Comparison of ENCODE assay signal across 9 cellular contexts in the genomic region with DNA sequence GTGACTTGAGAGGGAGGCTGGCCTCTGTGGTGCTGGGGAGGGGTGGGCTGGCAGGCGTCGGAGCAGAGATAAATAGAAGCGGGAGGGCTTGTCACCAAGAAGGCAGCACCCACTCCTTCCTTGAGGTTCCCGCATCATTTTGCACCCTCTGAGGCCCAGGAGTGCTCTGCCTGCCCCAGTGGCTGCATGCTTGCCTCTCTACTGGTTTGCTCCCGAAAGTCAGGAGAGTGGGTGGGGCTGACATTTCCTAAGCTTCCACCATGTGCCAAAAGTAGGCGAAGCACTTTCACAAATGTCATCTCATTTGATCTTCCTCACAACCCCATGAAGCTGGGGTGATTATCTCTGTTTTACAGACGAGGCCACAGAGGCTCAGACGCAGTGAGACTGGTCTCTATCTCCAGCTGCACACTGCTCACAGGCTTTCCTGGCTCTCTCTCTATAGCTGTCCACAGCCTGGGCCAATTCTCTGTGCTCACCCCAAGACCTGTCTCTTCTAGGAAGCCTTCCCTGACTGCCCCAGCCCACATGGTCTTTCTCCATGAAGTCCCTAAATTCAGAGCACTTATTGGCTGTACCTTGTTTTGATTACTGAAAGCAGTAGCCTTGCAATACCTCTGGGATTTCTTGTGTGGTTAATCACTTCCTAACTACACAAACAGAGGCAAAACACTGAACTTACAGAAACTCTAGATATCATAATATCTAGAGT. TPM values are rescaled to one million over a fixed set of nuclear protein-coding genes. Genes with fewer than 3 reads are reported as not detected.
DNase-seq lines count a peak whose midpoint lies in the region; ATAC-seq and TF ChIP-seq lines count a peak whose summit lies in the region.
"Had no signal": no experiment of that assay in that cellular context is flagged by ENCODE, and none has a peak within 500 bp of the region (broad histone marks: within the 10 kb centered on the region; RNA-seq: fewer than 3 reads in every experiment).

No MANE protein-coding gene starts in this region.

- H3K4me3 Mint-ChIP-seq in naive B cell = peak overlapping the region; percentile 0 to 85 (median 78)

- H3K36me3 ChIP-seq in testis (ENCODE audit: low read depth, missing control alignments) = no peaks in the 10 kb centered on the region

- no peak for TF ChIP-seq POLR2A in testis (IDR thresholded peaks at IDR 0.05)

- H3K36me3 Mint-ChIP-seq in naive B cell = peaks cover 0 to 12% of the 10 kb centered on the region in 2 donors

- peak; percentile 89 for ATAC-seq in GM18517 (IDR thresholded peaks at IDR 0.05; ENCODE audit: unreplicated experiment)
- peak; percentile 87 for ATAC-seq in HG02973 (IDR thresholded peaks at IDR 0.05; ENCODE audit: unreplicated experiment)
- ATAC-seq in naive B cell (ENCODE audit: low read depth in 2 of 2) = peak; percentile 85 to 88

- H3K4me3 ChIP-seq in testis (no peak overlapping the region), dorsolateral prefrontal cortex (no peak overlapping the region)

- H3K27ac Mint-ChIP-seq in naive B cell = peak overlapping the region; percentile 94 to 99 (median 98)

- no peaks in the 10 kb centered on the region for H3K4me1 ChIP-seq in testis

- no peaks in the 10 kb centered on the region for H3K9me3 ChIP-seq in testis

- no peaks in the 10 kb centered on the region for H3K9me3 Mint-ChIP-seq in naive B cell

- H3K27ac ChIP-seq in testis = no peak overlapping the region
- no peak overlapping the region for H3K27ac ChIP-seq in dorsolateral prefrontal cortex

- H3K27me3 ChIP-seq in testis (no peaks in the 10 kb centered on the region), dorsolateral prefrontal cortex (no peaks in the 10 kb centered on the region)

- DNase-seq in activated CD4-positive, alpha-beta T cell treated with anti-CD3 and anti-CD28 coated beads, Interleukin-2, amount 50 U/mL, for 48 hours = peak; percentile 64 to 77
- DNase-seq in naive B cell (peak; percentile 77), testis (no peak), Ammon's horn (ENCODE audit: low spot score) (no peak), iPS-NIHi11 (ENCODE audit: low spot score) (no peak), dorsolateral prefrontal cortex (no peak)

- WGBS in testis, 2 donors = 84 to 91% methylated on average over 6 to 8 of the region's 8 CpGs

- H3K27me3 Mint-ChIP-seq in naive B cell = no peaks in the 10 kb centered on the region

- H3K4me1 Mint-ChIP-seq in naive B cell = peaks cover 52 to 79% (median 73%) of the 10 kb centered on the region in 3 donors

- intact Hi-C loops in testis (cut with DNase I; ENCODE audit: low total_unique reads) (no loop called here), dorsolateral prefrontal cortex (cut with DNase I) (no loop called here)

- TF ChIP-seq CTCF in testis (IDR thresholded peaks at IDR 0.05) (no peak), dorsolateral prefrontal cortex (IDR thresholded peaks at IDR 0.05 in 54 of 56, conservative IDR thresholded peaks at IDR 0.05 in 2 of 56; ENCODE audit: low read depth in 1 of 56, partially characterized antibody in 56 of 56) (no peak)

RNA-seq across cellular contexts. Expression of a gene that starts 2.6 kb away (rescaled TPM):
- polyA plus RNA-seq in naive B cell (ENCODE audit: low read depth in 6 of 6) (under 1 TPM in 3 of 6 donors, not detected in 3; 0.09 to 0.31 (median 0.11) TPM), testis (ENCODE audit: insufficient read depth, low read depth, low replicate concordance) (5.8 TPM)
- total RNA-seq in testis (1 to 10 TPM; 9.7 to 10.0 TPM), dorsolateral prefrontal cortex (10 to 100 TPM in 10 of 120 experiments, 1 to 10 TPM in 110; 2.3 to 15.6 (median 5.9) TPM)

RNA-seq across cellular contexts. Expression of a gene that starts 28.9 kb away (rescaled TPM):
- 1,000 to 10,000 TPM; 1,601 to 2,628 (median 2,020) TPM for polyA plus RNA-seq in naive B cell (ENCODE audit: low read depth in 6 of 6)
- 10 to 100 TPM; 20.6 to 40.8 TPM for total RNA-seq in testis
- 52.3 TPM for polyA plus RNA-seq in testis (ENCODE audit: insufficient read depth, low read depth, low replicate concordance)
- total RNA-seq in dorsolateral prefrontal cortex = 10 to 100 TPM in 72 of 120 experiments, 1 to 10 TPM in 48; 3.3 to 33.4 (median 11.2) TPM
- total RNA-seq: HT1080 had no signal

Comparison
In these comparisons a context has a peak if more than half of its experiments do, and no peak if none do; other contexts are left out.
1. DNase-seq: peak in activated CD4-positive, alpha-beta T cell treated with anti-CD3 and anti-CD28 coated beads, Interleukin-2, amount 50 U/mL, for 48 hours (2 of 2) and naive B cell (single experiment); none in testis (single experiment), Ammon's horn (single experiment), iPS-NIHi11 (single experiment) and dorsolateral prefrontal cortex (0 of 10).
2. Peak in every context shown above with its lines, with median percentiles within 50 percentile points of each other: ATAC-seq.